In the genomic region with DNA sequence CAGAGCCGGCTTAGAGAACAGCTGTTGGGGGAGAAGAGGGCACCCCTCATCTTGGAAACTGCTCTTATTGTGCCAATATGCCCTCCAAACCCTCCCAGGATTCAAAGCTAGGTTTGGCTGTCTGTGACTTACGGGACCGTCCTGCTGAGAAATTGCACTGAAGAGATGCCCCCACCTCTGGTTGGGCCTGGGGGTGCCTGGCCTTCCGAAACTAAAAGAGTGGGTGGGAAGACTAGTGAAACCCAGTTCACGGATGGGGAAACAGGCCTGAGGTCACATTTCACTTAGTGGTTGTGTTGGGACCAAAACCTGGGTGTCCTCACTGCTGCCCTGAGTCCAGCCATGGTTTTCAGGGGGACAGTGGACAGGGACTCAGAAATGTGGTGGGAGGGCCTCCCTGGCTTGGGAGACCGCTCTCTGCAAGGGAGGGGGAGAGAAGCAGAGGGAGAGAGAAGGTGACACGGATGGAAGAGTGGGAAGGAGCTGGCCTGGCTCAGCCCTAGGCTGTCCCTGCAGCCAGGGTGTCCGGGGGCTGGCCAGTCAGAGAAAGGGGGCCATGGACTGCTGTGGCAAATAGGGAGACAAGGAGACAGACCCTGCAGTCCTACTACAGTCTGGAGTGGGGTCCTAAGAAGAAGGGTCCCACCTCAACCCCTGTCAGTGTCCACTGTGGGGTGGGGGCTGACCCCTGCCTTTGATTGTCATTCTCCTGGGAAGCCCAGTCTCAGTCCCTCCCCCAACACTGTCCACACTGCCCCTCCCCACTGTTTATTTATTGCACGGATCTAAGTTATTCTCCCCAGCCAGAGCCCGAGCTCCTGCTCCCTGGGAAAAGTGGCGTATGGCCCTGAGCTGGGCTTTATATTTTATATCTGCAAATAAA, we compare ENCODE assay signal across 1 cellular context.
TF ChIP-seq lines count a peak whose summit lies in the region.

No MANE protein-coding gene starts in this region.

TF ChIP-seq in endothelial cell of umbilical vein, 7 proteins besides CTCF, POLR2A, EP300 and RAD21:
- TF ChIP-seq EZH2 (IDR thresholded peaks at IDR 0.05; ENCODE audit: borderline replicate concordance, low read depth, low read length, severe bottlenecking), result no peak
- TF ChIP-seq POLR2AphosphoS5 (IDR thresholded peaks at IDR 0.05; ENCODE audit: insufficient read depth, low read depth, low read length), result peak; percentile 22
- no peak for TF ChIP-seq GATA2 (IDR thresholded peaks at IDR 0.05; ENCODE audit: insufficient read depth, insufficient read length, low read depth, low read length)
- TF ChIP-seq, protein P1, sequence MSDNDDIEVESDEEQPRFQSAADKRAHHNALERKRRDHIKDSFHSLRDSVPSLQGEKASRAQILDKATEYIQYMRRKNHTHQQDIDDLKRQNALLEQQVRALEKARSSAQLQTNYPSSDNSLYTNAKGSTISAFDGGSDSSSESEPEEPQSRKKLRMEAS (IDR thresholded peaks at IDR 0.05; ENCODE audit: insufficient read depth, insufficient read length), result no peak
- TF ChIP-seq MYC (IDR thresholded peaks at IDR 0.05; ENCODE audit: low read depth, low read length), result no peak
